Comparison of ENCODE assay signal across 10 cellular contexts in the genomic region with DNA sequence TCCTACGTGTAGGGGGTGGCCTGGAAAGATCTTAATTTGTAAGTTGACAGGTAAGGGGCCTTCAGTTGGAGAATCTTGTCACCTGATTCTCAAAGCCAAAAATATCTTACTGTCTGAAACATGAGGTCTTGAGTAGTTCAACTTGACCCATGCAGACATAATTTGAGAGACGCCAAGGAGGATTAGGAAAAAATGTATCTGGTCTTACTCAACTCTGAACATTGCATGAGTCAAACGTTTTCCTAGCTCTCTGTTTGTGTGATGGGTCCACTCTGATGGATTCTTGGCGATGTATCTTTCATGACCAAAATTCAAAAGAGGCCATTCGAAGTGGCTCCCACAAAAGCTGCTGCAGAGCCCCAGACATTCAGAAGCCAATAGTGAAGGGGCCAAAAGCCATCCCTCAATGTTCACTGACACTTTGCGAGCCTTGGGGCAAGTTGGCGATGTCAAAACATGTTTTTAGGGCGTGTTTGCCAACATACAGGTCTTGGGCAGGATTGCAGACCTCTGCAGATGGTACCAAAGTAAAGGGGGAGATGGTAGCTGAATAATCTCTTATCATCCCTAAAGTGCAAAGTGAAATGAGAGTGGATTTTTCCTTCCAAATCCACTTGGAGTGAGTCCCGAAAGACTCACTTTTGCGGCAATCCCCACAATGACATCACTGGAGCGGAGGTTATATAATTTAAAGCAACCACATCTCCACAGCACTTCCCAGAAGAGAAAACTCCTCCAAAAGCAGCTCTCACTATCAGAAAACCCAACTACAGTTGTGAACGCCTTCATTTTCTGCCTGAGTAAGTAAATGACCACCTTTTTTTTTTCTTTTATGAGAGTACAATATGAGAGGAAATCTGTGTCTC. TPM values are rescaled to one million over a fixed set of nuclear protein-coding genes. Genes with fewer than 3 reads are reported as not detected.
A peak's percentile ranks its signal among the peaks of the same experiment; 100 is the strongest.
DNase-seq lines count a peak whose midpoint lies in the region; ATAC-seq and TF ChIP-seq lines count a peak whose summit lies in the region.
"Had no signal": no experiment of that assay in that cellular context is flagged by ENCODE, and none has a peak within 500 bp of the region (broad histone marks: within the 10 kb centered on the region; RNA-seq: fewer than 3 reads in every experiment).

A gene (plus strand): TSS at position 710 of the 866 bp plus-strand sequence. CDS start 7,473 bp downstream, outside the sequence.

- POLR2A ChIA-PET in MCF 10A (lab: Yijun Ruan, JAX): interaction anchor here (0.7 to 3.3 kb wide), 18 partner anchors 9 to 1911 kb away, joined by 3 to 21 read pairs (median 4); a partner anchor contains a TSS

- peak; percentile 45 for ATAC-seq in left colon
- ATAC-seq in effector memory CD8-positive, alpha-beta T cell (replicated peaks): no peak

- H3K4me3 Mint-ChIP-seq in MCF 10A (ENCODE audit: unreplicated experiment): peak within 1 kb of the TSS; percentile 39
- H3K4me3 Mint-ChIP-seq in effector memory CD8-positive, alpha-beta T cell: no peak within 1 kb of the TSS

- no peaks in the 10 kb centered on the region for H3K36me3 Mint-ChIP-seq in MCF 10A (ENCODE audit: insufficient read depth, unreplicated experiment)
- H3K36me3 Mint-ChIP-seq in effector memory CD8-positive, alpha-beta T cell (ENCODE audit: insufficient read depth): no peaks in the 10 kb centered on the region

- intact Hi-C loops in MCF 10A (cut with micrococcal nuclease): loop anchor here (1.0 kb wide), 1 partner anchor 12 kb away; no protein-coding TSS in a partner anchor
- intact Hi-C loops in left colon (cut with DNase I, micrococcal nuclease): no loop called here

- no peaks in the 10 kb centered on the region for H3K9me3 Mint-ChIP-seq in MCF 10A (ENCODE audit: unreplicated experiment)
- H3K9me3 Mint-ChIP-seq in effector memory CD8-positive, alpha-beta T cell: no peaks in the 10 kb centered on the region

- H3K4me1 ChIP-seq in suprapubic skin: peaks cover 17% of the 10 kb centered on the region

- 23% methylated on average over 12 of the region's 12 CpGs for WGBS in suprapubic skin

- no peaks in the 10 kb centered on the region for H3K9me3 ChIP-seq in suprapubic skin

- no peak for TF ChIP-seq POLR2A in suprapubic skin (IDR thresholded peaks at IDR 0.05)

- no peak for TF ChIP-seq CTCF in MCF 10A (IDR thresholded peaks at IDR 0.05; ENCODE audit: unreplicated experiment)
- no peak for TF ChIP-seq CTCF in suprapubic skin (IDR thresholded peaks at IDR 0.05)

- DNase-seq in HS-5 (ENCODE audit: low read depth) (peak; percentile 60), MCF 10A (ENCODE audit: unreplicated experiment) (peak; percentile 86), left colon (no peak), suprapubic skin (ENCODE audit: low spot score in 2 of 2) (no peak), activated T-cell treated with anti-CD3 and anti-CD28 coated beads for 4 hours (no peak)
- DNase-seq in stimulated activated CD4-positive, alpha-beta T cell treated with anti-CD3 and anti-CD28 coated beads, Interleukin-4, amount 100 ng/mL, for 24 hours: no peak
- no peak for DNase-seq in effector memory CD8-positive, alpha-beta T cell
- DNase-seq: activated T-cell treated with anti-CD3 and anti-CD28 coated beads, Interleukin-2, amount 50 U/mL, for 1 hour; foreskin melanocyte; NCI-H2029 treated with DMSO at 0.1 percent for 48 hours had no signal

- peak; percentile 63 for TF ChIP-seq EP300 in suprapubic skin (IDR thresholded peaks at IDR 0.05)

- no peaks in the 10 kb centered on the region for H3K36me3 ChIP-seq in suprapubic skin

- no peak within 1 kb of the TSS for H3K4me3 ChIP-seq in suprapubic skin

- H3K4me1 Mint-ChIP-seq in MCF 10A (ENCODE audit: insufficient read depth, unreplicated experiment): peaks cover 36% of the 10 kb centered on the region
- H3K4me1 Mint-ChIP-seq in effector memory CD8-positive, alpha-beta T cell (ENCODE audit: low read depth in 2 of 2): no peaks in the 10 kb centered on the region

- H3K27ac Mint-ChIP-seq in MCF 10A (ENCODE audit: low read depth, unreplicated experiment): peak within 1 kb of the TSS; percentile 39
- no peak within 1 kb of the TSS for H3K27ac Mint-ChIP-seq in effector memory CD8-positive, alpha-beta T cell

- H3K27ac ChIP-seq in suprapubic skin: peak within 1 kb of the TSS; percentile 23

- BruUV-seq in MCF 10A (replicated peaks; lab: Mats Ljungman, UMichigan): no TSS peak

- CTCF ChIA-PET in MCF 10A (lab: Yijun Ruan, JAX): interaction anchor here (0.6 to 3.7 kb wide), 8 partner anchors 9 to 199 kb away, joined by 3 to 18 read pairs (median 3); no protein-coding TSS in a partner anchor

- no peaks in the 10 kb centered on the region for H3K27me3 ChIP-seq in suprapubic skin

- H3K27me3 Mint-ChIP-seq in MCF 10A (ENCODE audit: insufficient read depth, unreplicated experiment): no peaks in the 10 kb centered on the region
- peaks cover 64 to 71% of the 10 kb centered on the region in 2 donors for H3K27me3 Mint-ChIP-seq in effector memory CD8-positive, alpha-beta T cell

RNA-seq across cellular contexts. Expression of the gene that starts here (rescaled TPM):
- total RNA-seq in MCF 10A (2022): 0.32 and 0.51 TPM in 2 replicates
- 1 to 10 TPM; 5.2 to 6.6 TPM for total RNA-seq in left colon
- 1 to 10 TPM; 2.6 to 6.5 (median 4.1) TPM for total RNA-seq in suprapubic skin

Comparison
In these comparisons a context has a peak if more than half of its experiments do, and no peak if none do; other contexts are left out.
1. Peak in DNase-seq in MCF 10A; RNA of the gene not detected or under 1 TPM.